8 cellular contexts compared by ENCODE assay signal in genomic region chr17:30116661-30117547, GRCh38.
A peak's percentile ranks its signal among the peaks of the same experiment; 100 is the strongest.
DNase-seq lines count a peak whose midpoint lies in the region; ATAC-seq and TF ChIP-seq lines count a peak whose summit lies in the region.

Gene NSRP1 (plus strand): TSS chr17:30116816. CDS start chr17:30116844, 28 bp downstream.

- TF ChIP-seq CTCF in choroid plexus epithelial cell (conservative IDR thresholded peaks at IDR 0.05; ENCODE audit: low read depth, low read length) = no peak

- peak within 1 kb of the TSS; percentile 82 for H3K4me3 ChIP-seq in choroid plexus epithelial cell (ENCODE audit: low read depth, low read length)

- peak; percentile 86 for ATAC-seq in HG03460 (IDR thresholded peaks at IDR 0.05; ENCODE audit: unreplicated experiment)

- peak; percentile 98 for TF ChIP-seq POLR2A in GM19099 (IDR thresholded peaks at IDR 0.05; ENCODE audit: extremely low read depth, insufficient read length, low read depth)

- peak; percentile 96 for DNase-seq in AG20443 (ENCODE audit: low spot score)
- peak; percentile 94 to 99 for DNase-seq in NCI-H526 (lab: John Stamatoyannopoulos, UW)
- peak; percentile 90 to 95 for DNase-seq in activated CD4-positive, alpha-beta T cell treated with anti-CD3 and anti-CD28 coated beads for 4 hours
- peak; percentile 96 for DNase-seq in choroid plexus epithelial cell (ENCODE audit: low read depth)
- DNase-seq in kidney glomerular epithelial cell (lab: John Stamatoyannopoulos, UW) = peak; percentile 87
- DNase-seq in stimulated activated CD4-positive, alpha-beta T cell treated with anti-CD3 and anti-CD28 coated beads, Interleukin-15, amount 100 ng/mL, for 48 hours (ENCODE audit: low read depth in 2 of 2) = peak; percentile 89 to 93

Comparison
In these comparisons a context has a peak if more than half of its experiments do, and no peak if none do; other contexts are left out.
1. Peak in every context shown above with its lines: DNase-seq, ATAC-seq and H3K4me3 ChIP-seq.